ENCODE assay signal across 17 cellular contexts in genomic region chr11:117980280-117980679, GRCh38. TPM values are rescaled to one million over a fixed set of nuclear protein-coding genes. Genes with fewer than 3 reads are reported as not detected.
A peak's percentile ranks its signal among the peaks of the same experiment; 100 is the strongest.
DNase-seq lines count a peak whose midpoint lies in the region; ATAC-seq, FAIRE-seq and TF ChIP-seq lines count a peak whose summit lies in the region.
"Had no signal": no experiment of that assay in that cellular context is flagged by ENCODE, and none has a peak within 500 bp of the region (broad histone marks: within the 10 kb centered on the region; RNA-seq: fewer than 3 reads in every experiment).

No MANE protein-coding gene starts in this region.

- no peaks in the 10 kb centered on the region for H3K9me3 ChIP-seq in T-helper 17 cell (ENCODE audit: control insufficient read depth, low read length, poor library complexity, severe bottlenecking)
- H3K9me3 ChIP-seq: Caco-2, sigmoid colon had no signal

- peak; percentile 13 for ATAC-seq in activated CD8-positive, alpha-beta memory T cell treated with anti-CD3 and anti-CD28 coated beads, Interleukin-2, amount 10 ng/mL, durations not matched to agents 7 days and 5 days
- no peak for ATAC-seq in T-helper 17 cell
- ATAC-seq in effector memory CD8-positive, alpha-beta T cell (replicated peaks) = no peak

- DNase-seq in activated CD8-positive, alpha-beta memory T cell treated with anti-CD3 and anti-CD28 coated beads, Interleukin-2, amount 10 ng/mL, durations not matched to agents 7 days and 5 days = no peak
- no peak for DNase-seq in activated CD8-positive, alpha-beta memory T cell treated with anti-CD3 and anti-CD28 coated beads for 24 hours
- DNase-seq in T-helper 17 cell (no peak), NCI-H187 treated with DMSO at 0.1 percent for 48 hours (lab: John Stamatoyannopoulos, UW) (no peak), H54 (ENCODE audit: insufficient read length, low spot score) (no peak), superior temporal gyrus (ENCODE audit: extremely low spot score) (no peak)
- DNase-seq in effector memory CD8-positive, alpha-beta T cell = no peak
- DNase-seq: aorta, dermis blood vessel endothelial cell, H9, NCI-H2081, NCI-H69, sigmoid colon, T-helper 9 cell had no signal

- no peak overlapping the region for H3K4me3 Mint-ChIP-seq in activated CD8-positive, alpha-beta memory T cell treated with anti-CD3 and anti-CD28 coated beads, Interleukin-2, amount 10 ng/mL, durations not matched to agents 7 days and 5 days
- H3K4me3 Mint-ChIP-seq in T-helper 17 cell = peak overlapping the region; percentile 56
- peak overlapping the region; percentile 41 to 61 for H3K4me3 Mint-ChIP-seq in effector memory CD8-positive, alpha-beta T cell
- peak overlapping the region; percentile 56 for H3K4me3 Mint-ChIP-seq in stimulated activated naive CD8-positive, alpha-beta T cell treated with anti-CD3 and anti-CD28 coated beads, Interleukin-15, Interleukin-2, amounts not matched to agents 100 ng/mL and 50 ng/mL, for 24 hours
- H3K4me3 Mint-ChIP-seq: H9 had no signal

- peaks cover 83% of the 10 kb centered on the region for H3K4me1 Mint-ChIP-seq in activated CD8-positive, alpha-beta memory T cell treated with anti-CD3 and anti-CD28 coated beads, Interleukin-2, amount 10 ng/mL, durations not matched to agents 7 days and 5 days
- peaks cover 49% of the 10 kb centered on the region for H3K4me1 Mint-ChIP-seq in T-helper 17 cell
- H3K4me1 Mint-ChIP-seq in effector memory CD8-positive, alpha-beta T cell (ENCODE audit: low read depth in 2 of 2) = peaks cover 51 to 71% of the 10 kb centered on the region in 2 donors
- peaks cover 93% of the 10 kb centered on the region for H3K4me1 Mint-ChIP-seq in stimulated activated naive CD8-positive, alpha-beta T cell treated with anti-CD3 and anti-CD28 coated beads, Interleukin-15, Interleukin-2, amounts not matched to agents 100 ng/mL and 50 ng/mL, for 24 hours (ENCODE audit: low read depth)

- peaks cover 53% of the 10 kb centered on the region for H3K36me3 Mint-ChIP-seq in activated CD8-positive, alpha-beta memory T cell treated with anti-CD3 and anti-CD28 coated beads, Interleukin-2, amount 10 ng/mL, durations not matched to agents 7 days and 5 days
- H3K36me3 Mint-ChIP-seq in T-helper 17 cell (ENCODE audit: low read depth) = peaks cover 2% of the 10 kb centered on the region
- peaks cover 8% of the 10 kb centered on the region for H3K36me3 Mint-ChIP-seq in effector memory CD8-positive, alpha-beta T cell (ENCODE audit: insufficient read depth)
- peaks cover 33% of the 10 kb centered on the region for H3K36me3 Mint-ChIP-seq in stimulated activated naive CD8-positive, alpha-beta T cell treated with anti-CD3 and anti-CD28 coated beads, Interleukin-15, Interleukin-2, amounts not matched to agents 100 ng/mL and 50 ng/mL, for 24 hours (ENCODE audit: low read depth)

- H3K9me3 Mint-ChIP-seq in activated CD8-positive, alpha-beta memory T cell treated with anti-CD3 and anti-CD28 coated beads, Interleukin-2, amount 10 ng/mL, durations not matched to agents 7 days and 5 days (ENCODE audit: low read depth) = no peaks in the 10 kb centered on the region
- no peaks in the 10 kb centered on the region for H3K9me3 Mint-ChIP-seq in effector memory CD8-positive, alpha-beta T cell
- no peaks in the 10 kb centered on the region for H3K9me3 Mint-ChIP-seq in stimulated activated naive CD8-positive, alpha-beta T cell treated with anti-CD3 and anti-CD28 coated beads, Interleukin-15, Interleukin-2, amounts not matched to agents 100 ng/mL and 50 ng/mL, for 24 hours

- H3K27me3 Mint-ChIP-seq in activated CD8-positive, alpha-beta memory T cell treated with anti-CD3 and anti-CD28 coated beads, Interleukin-2, amount 10 ng/mL, durations not matched to agents 7 days and 5 days = no peaks in the 10 kb centered on the region
- no peaks in the 10 kb centered on the region for H3K27me3 Mint-ChIP-seq in T-helper 17 cell
- H3K27me3 Mint-ChIP-seq in effector memory CD8-positive, alpha-beta T cell = no peaks in the 10 kb centered on the region
- H3K27me3 Mint-ChIP-seq in stimulated activated naive CD8-positive, alpha-beta T cell treated with anti-CD3 and anti-CD28 coated beads, Interleukin-15, Interleukin-2, amounts not matched to agents 100 ng/mL and 50 ng/mL, for 24 hours = no peaks in the 10 kb centered on the region

- TF ChIP-seq POLR2A in H54 (IDR thresholded peaks at IDR 0.05; ENCODE audit: low read depth, low read length) = no peak

- no peak for FAIRE-seq in H54 (lab: Jason Lieb, UNC)

- peak overlapping the region; percentile 74 for H3K27ac Mint-ChIP-seq in activated CD8-positive, alpha-beta memory T cell treated with anti-CD3 and anti-CD28 coated beads, Interleukin-2, amount 10 ng/mL, durations not matched to agents 7 days and 5 days
- H3K27ac Mint-ChIP-seq in T-helper 17 cell = peak overlapping the region; percentile 49
- H3K27ac Mint-ChIP-seq in effector memory CD8-positive, alpha-beta T cell = peak overlapping the region; percentile 57 to 84
- H3K27ac Mint-ChIP-seq in stimulated activated naive CD8-positive, alpha-beta T cell treated with anti-CD3 and anti-CD28 coated beads, Interleukin-15, Interleukin-2, amounts not matched to agents 100 ng/mL and 50 ng/mL, for 24 hours = peak overlapping the region; percentile 77
- H3K27ac Mint-ChIP-seq: H9 had no signal

- CTCF ChIA-PET in activated CD8-positive, alpha-beta memory T cell treated with anti-CD3 and anti-CD28 coated beads, Interleukin-2, amount 10 ng/mL, durations not matched to agents 7 days and 5 days (lab: Charles Lee) = interaction anchor here (0.7 to 39.2 kb wide), 6 partner anchors 9 to 163 kb away, joined by 3 to 459 read pairs (median 4); no protein-coding TSS in a partner anchor

RNA-seq across cellular contexts. Expression of gene IL10RA, which starts 5.9 kb away (rescaled TPM):
- total RNA-seq in activated CD8-positive, alpha-beta memory T cell treated with anti-CD3 and anti-CD28 coated beads, Interleukin-2, amount 10 ng/mL, durations not matched to agents 7 days and 5 days = 100 to 1,000 TPM; 247 to 260 TPM
- total RNA-seq in T-helper 17 cell = 100 to 1,000 TPM; 262 to 274 TPM
- total RNA-seq: A673, dermis blood vessel endothelial cell, H9 had no signal

RNA-seq across cellular contexts. Expression of gene TMPRSS13, which starts 51.1 kb away (rescaled TPM):
- total RNA-seq in activated CD8-positive, alpha-beta memory T cell treated with anti-CD3 and anti-CD28 coated beads, Interleukin-2, amount 10 ng/mL, durations not matched to agents 7 days and 5 days = 1 to 10 TPM; 1.7 to 2.0 TPM
- 1 to 10 TPM; 2.0 to 2.4 TPM for total RNA-seq in T-helper 17 cell
- total RNA-seq: A673, dermis blood vessel endothelial cell, sigmoid colon had no signal
